Comparison of ENCODE assay signal across 20 cellular contexts in the genomic region with DNA sequence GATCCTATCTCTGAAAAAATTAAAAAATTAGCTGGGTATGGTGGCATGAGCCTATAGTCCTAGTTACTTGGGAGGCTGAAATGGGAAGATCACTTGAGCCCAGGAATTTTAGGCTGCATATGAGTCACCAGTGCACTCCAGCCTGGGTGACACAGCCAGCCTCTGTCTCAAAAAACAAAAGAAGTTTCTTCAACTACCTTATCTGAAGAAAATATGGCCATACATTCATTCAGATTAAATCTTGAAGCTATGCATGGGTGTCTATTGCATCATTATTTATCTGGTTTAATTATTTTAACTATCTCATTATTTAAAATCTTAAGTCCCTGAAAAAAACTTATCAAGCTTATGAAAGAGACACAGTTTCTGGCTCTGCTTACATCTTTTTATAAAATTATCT.
"Had no signal": no experiment of that assay in that cellular context is flagged by ENCODE, and none has a peak within 500 bp of the region (broad histone marks: within the 10 kb centered on the region; RNA-seq: fewer than 3 reads in every experiment).

No MANE protein-coding gene starts in this region.

- H3K4me3 ChIP-seq: skin epidermis, tibial artery, uterus had no signal

- H3K36me3 ChIP-seq: tibial artery, uterus had no signal

- DNase-seq: activated CD4-positive, alpha-beta T cell treated with anti-CD3 and anti-CD28 coated beads for 1 hour; activated CD4-positive, alpha-beta T cell treated with anti-CD3 and anti-CD28 coated beads, Interleukin-2, amount 50 U/mL, for 4 hours; activated naive CD4-positive, alpha-beta T cell treated with Interleukin-2 at 50 U/mL for 16 hours; activated naive CD8-positive, alpha-beta T cell treated with anti-CD3 and anti-CD28 coated beads, Interleukin-2, amount 50 U/mL, for 24 hours; activated T-cell treated with anti-CD3 and anti-CD28 coated beads for 4 hours; aorta; left ventricle myocardium superior; mesenchymal stem cell; natural killer cell; nucleus accumbens; posterior cingulate gyrus; stimulated activated CD4-positive, alpha-beta T cell treated with anti-CD3 and anti-CD28 coated beads, Interleukin-15, amount 100 ng/mL, for 24 hours; stimulated activated CD4-positive, alpha-beta T cell treated with anti-CD3 and anti-CD28 coated beads, Interleukin-4, amount 100 ng/mL, for 1 hour; stimulated activated naive CD4-positive, alpha-beta T cell; T1000; tibial artery; uterus had no signal

- ATAC-seq: activated naive CD8-positive, alpha-beta T cell treated with anti-CD3 and anti-CD28 coated beads, Interleukin-2, amount 50 U/mL, for 24 hours; activated T-helper 17 cell treated with anti-CD3 and anti-CD28 coated beads, Interleukin-2, amount 50 U/mL, for 72 hours; left ventricle myocardium superior; natural killer cell had no signal

- H3K9me3 ChIP-seq: tibial artery, uterus had no signal

- H3K4me1 ChIP-seq: tibial artery, uterus had no signal

- H3K27me3 ChIP-seq: tibial artery, uterus had no signal

- H3K27ac ChIP-seq: skin epidermis, tibial artery, uterus, VCaP had no signal
